8 cellular contexts compared by ENCODE assay signal in genomic region chr17:51046527-51047384, GRCh38.
DNase-seq lines count a peak whose midpoint lies in the region; ATAC-seq and TF ChIP-seq lines count a peak whose summit lies in the region.

No MANE protein-coding gene starts in this region.

- H3K27me3 ChIP-seq in ascending aorta: no peaks in the 10 kb centered on the region

- DNase-seq in AG04449 (ENCODE audit: low read depth, low spot score) (peak; percentile 70), NCI-H1105 treated with DMSO at 0.1 percent for 48 hours (lab: John Stamatoyannopoulos, UW) (peak; percentile 76), ascending aorta (ENCODE audit: low spot score in 2 of 2) (no peak), hippocampal formation (lab: John Stamatoyannopoulos, UW) (peak; percentile 83 to 98), renal cortical epithelial cell (ENCODE audit: low read depth) (peak; percentile 88), RPMI8226 (no peak)

- no peak for ATAC-seq in GM21619 (IDR thresholded peaks at IDR 0.05; ENCODE audit: unreplicated experiment)
- no peak for ATAC-seq in GM18867 (IDR thresholded peaks at IDR 0.05; ENCODE audit: unreplicated experiment)

- H3K27ac ChIP-seq in ascending aorta: no peak overlapping the region

- peaks cover 0 to 7% of the 10 kb centered on the region in 2 donors for H3K4me1 ChIP-seq in ascending aorta

- H3K9me3 ChIP-seq in ascending aorta: no peaks in the 10 kb centered on the region

- CTCF ChIA-PET in AG04449 (lab: Yijun Ruan, JAX): interaction anchor here (1.0 to 18.4 kb wide), 7 partner anchors 9 to 106 kb away, joined by 3 to 276 read pairs (median 4); partner anchors contain the start of gene NME1

- H3K4me3 ChIP-seq in AG04449 (ENCODE audit: low read depth, low read length) (peak overlapping the region; percentile 49), ascending aorta (peak overlapping the region; percentile 20 to 34)

- POLR2A ChIA-PET in AG04449 (lab: Yijun Ruan, JAX): interaction anchor here (0.6 to 1.1 kb wide), 4 partner anchors 10 to 180 kb away, joined by 3 to 4 read pairs (median 3); partner anchors contain the start of gene TOB1

- no peak for TF ChIP-seq CTCF in AG04449 (IDR thresholded peaks at IDR 0.05; ENCODE audit: insufficient read depth, low read length, missing control alignments)
- TF ChIP-seq CTCF in ascending aorta (IDR thresholded peaks at IDR 0.05): no peak

- H3K36me3 ChIP-seq in ascending aorta: peaks cover 0 to under 1% of the 10 kb centered on the region in 2 donors

- intact Hi-C loops in ascending aorta (cut with DNase I): no loop called here

Comparison
In these comparisons a context has a peak if more than half of its experiments do, and no peak if none do; other contexts are left out.
1. DNase-seq: peak in AG04449 (single experiment), NCI-H1105 treated with DMSO at 0.1 percent for 48 hours (single experiment), hippocampal formation (2 of 2) and renal cortical epithelial cell (single experiment); none in ascending aorta (0 of 2) and RPMI8226 (single experiment).